ENCODE assay signal across 8 cellular contexts in genomic region chr10:87656431-87657072, GRCh38. TPM values are rescaled to one million over a fixed set of nuclear protein-coding genes. Genes with fewer than 3 reads are reported as not detected.
DNase-seq lines count a peak whose midpoint lies in the region; ATAC-seq and TF ChIP-seq lines count a peak whose summit lies in the region.

No MANE protein-coding gene starts in this region.

- H3K4me1 ChIP-seq in Loucy (ENCODE audit: insufficient read depth, low read length, poor library complexity, severe bottlenecking) = peaks cover 6% of the 10 kb centered on the region
- peaks cover 4 to 32% (median 29%) of the 10 kb centered on the region in 5 donors for H3K4me1 ChIP-seq in subcutaneous abdominal adipose tissue (ENCODE audit: control insufficient read depth in 5 of 5, insufficient read depth in 5 of 5, low read length in 5 of 5)

- H3K4me3 ChIP-seq in Loucy (ENCODE audit: low read length, poor library complexity, severe bottlenecking) = no peak overlapping the region
- no peak overlapping the region for H3K4me3 ChIP-seq in subcutaneous abdominal adipose tissue (ENCODE audit: low read depth in 1 of 5, low read length in 5 of 5)

- no peaks in the 10 kb centered on the region for H3K27me3 ChIP-seq in Loucy (ENCODE audit: insufficient read depth, low read length, poor library complexity, severe bottlenecking)
- H3K27me3 ChIP-seq in subcutaneous abdominal adipose tissue (ENCODE audit: control insufficient read depth in 5 of 5, insufficient read depth in 4 of 5, low read length in 5 of 5) = no peaks in the 10 kb centered on the region

- ATAC-seq in WTC11 (peak; percentile 17), GM21529 (IDR thresholded peaks at IDR 0.05; ENCODE audit: unreplicated experiment) (no peak), GM19035 (IDR thresholded peaks at IDR 0.05; ENCODE audit: unreplicated experiment) (no peak)

- no peaks in the 10 kb centered on the region for H3K79me2 ChIP-seq in Loucy (ENCODE audit: insufficient read depth, low read length)

- H3K4me2 ChIP-seq in Loucy (ENCODE audit: low read depth, low read length, poor library complexity, severe bottlenecking) = no peak overlapping the region

- no peaks in the 10 kb centered on the region for H3F3A ChIP-seq in Loucy (ENCODE audit: low read depth)

- POLR2A ChIA-PET in WTC11 (lab: Charles Lee) = no interaction called here

- CTCF ChIA-PET in WTC11 (lab: Charles Lee) = interaction anchor here (1.1 to 2.4 kb wide), 3 partner anchors 78 to 458 kb away, joined by 3 to 14 read pairs (median 5); no protein-coding TSS in a partner anchor

- H3K27ac Mint-ChIP-seq in WTC11 = peak overlapping the region; percentile 62

- no peaks in the 10 kb centered on the region for H4K20me1 ChIP-seq in Loucy (ENCODE audit: insufficient read depth, low read length, poor library complexity, severe bottlenecking)

- no peak overlapping the region for H3K4me3 Mint-ChIP-seq in WTC11

- peak; percentile 98 for TF ChIP-seq CTCF in Loucy (conservative IDR thresholded peaks at IDR 0.05; ENCODE audit: low read length)
- TF ChIP-seq CTCF in WTC11 (IDR thresholded peaks at IDR 0.05) = peak; percentile 68

- no peaks in the 10 kb centered on the region for H3K9me3 ChIP-seq in Loucy (ENCODE audit: insufficient read depth, low read depth, low read length)
- H3K9me3 ChIP-seq in subcutaneous abdominal adipose tissue (ENCODE audit: control insufficient read depth in 5 of 5, low read length in 5 of 5) = no peaks in the 10 kb centered on the region

- H3K36me3 Mint-ChIP-seq in WTC11 = no peaks in the 10 kb centered on the region

- H3K36me3 ChIP-seq in Loucy (ENCODE audit: insufficient read depth, low read length) (no peaks in the 10 kb centered on the region), subcutaneous abdominal adipose tissue (ENCODE audit: control insufficient read depth in 5 of 5, insufficient read depth in 5 of 5, low read length in 5 of 5) (no peaks in the 10 kb centered on the region)

- no peaks in the 10 kb centered on the region for H3K9me3 Mint-ChIP-seq in WTC11

- H3K9me2 ChIP-seq in Loucy (replicated peaks; ENCODE audit: low read depth, low read length) = no peaks in the 10 kb centered on the region

- H3K27me3 Mint-ChIP-seq in WTC11 (ENCODE audit: low read depth) = no peaks in the 10 kb centered on the region

- peak overlapping the region; percentile 81 for H3K27ac ChIP-seq in subcutaneous abdominal adipose tissue (ENCODE audit: low read depth, low read length)

- DNase-seq in NCI-H82 (lab: John Stamatoyannopoulos, UW) (peak; percentile 72), NCI-H82 treated with DMSO at 0.1 percent for 48 hours (lab: John Stamatoyannopoulos, UW; ENCODE audit: unreplicated experiment) (no peak), WTC11 (ENCODE audit: low spot score) (no peak), iPS-NIHi11 (ENCODE audit: low spot score) (peak; percentile 69)

- no peak overlapping the region for H3K9ac ChIP-seq in Loucy (ENCODE audit: low read depth, low read length, poor library complexity, severe bottlenecking)
- peak overlapping the region in 1 of 5 donors; percentile 40 for H3K9ac ChIP-seq in subcutaneous abdominal adipose tissue (ENCODE audit: low read length in 5 of 5)

- peaks cover 69% of the 10 kb centered on the region for H3K4me1 Mint-ChIP-seq in WTC11

- no peak overlapping the region for H2AFZ ChIP-seq in Loucy (ENCODE audit: low read length)

TF ChIP-seq in WTC11, 78 proteins besides CTCF, POLR2A, EP300 and RAD21:
- TF ChIP-seq ELF4 (CRISPR knock-in tag; IDR thresholded peaks at IDR 0.05; ENCODE audit: low read depth) = no peak
- TF ChIP-seq ZNF121 (CRISPR knock-in tag; IDR thresholded peaks at IDR 0.05) = no peak
- TF ChIP-seq NR1H2 (CRISPR knock-in tag; IDR thresholded peaks at IDR 0.05) = no peak
- no peak for TF ChIP-seq RORB (CRISPR knock-in tag; IDR thresholded peaks at IDR 0.05)
- TF ChIP-seq OVOL2 (CRISPR knock-in tag; IDR thresholded peaks at IDR 0.05; ENCODE audit: borderline replicate concordance) = no peak
- no peak for TF ChIP-seq ZNF423 (CRISPR knock-in tag; IDR thresholded peaks at IDR 0.05)
- TF ChIP-seq HMGXB4 (CRISPR knock-in tag; IDR thresholded peaks at IDR 0.05) = no peak
- no peak for TF ChIP-seq HMGA2 (CRISPR knock-in tag; IDR thresholded peaks at IDR 0.05)

RNA-seq across cellular contexts. Expression of gene PAPSS2, which starts 3.1 kb away (rescaled TPM):
- total RNA-seq in WTC11 (2021) = 22.1 to 30.4 TPM (median 29.7 TPM) in 3 replicates

Comparison
In these comparisons a context has a peak if more than half of its experiments do, and no peak if none do; other contexts are left out.
1. DNase-seq: peak in NCI-H82 (single experiment) and iPS-NIHi11 (single experiment); none in NCI-H82 treated with DMSO at 0.1 percent for 48 hours (single experiment) and WTC11 (single experiment).